In the genomic region with DNA sequence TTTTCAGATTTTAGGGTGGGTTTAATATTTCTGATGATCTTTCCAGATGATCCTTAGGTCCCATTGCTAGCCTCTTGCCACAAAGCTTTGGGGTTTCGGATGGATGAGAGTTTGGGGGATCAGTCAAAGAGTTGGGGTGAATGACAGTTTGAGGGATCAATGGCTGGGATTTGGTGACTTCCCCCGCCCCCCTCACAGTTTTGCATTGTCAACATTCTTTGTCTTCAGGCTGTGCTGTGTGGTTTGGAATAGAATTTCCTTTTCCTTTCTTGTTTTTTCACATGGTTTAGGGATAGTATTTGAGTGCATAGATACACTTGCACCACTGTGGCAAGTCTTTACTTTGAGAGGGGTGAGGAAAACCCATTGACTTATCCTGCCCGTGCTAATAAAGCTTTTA, we compare ENCODE assay signal across 27 cellular contexts. TPM values are rescaled to one million over a fixed set of nuclear protein-coding genes. Genes with fewer than 3 reads are reported as not detected.
DNase-seq lines count a peak whose midpoint lies in the region; ATAC-seq and TF ChIP-seq lines count a peak whose summit lies in the region.
"Had no signal": no experiment of that assay in that cellular context is flagged by ENCODE, and none has a peak within 500 bp of the region (broad histone marks: within the 10 kb centered on the region; RNA-seq: fewer than 3 reads in every experiment).

No MANE protein-coding gene starts in this region.

- H3K4me3 Mint-ChIP-seq in endodermal cell (no peak overlapping the region), osteocyte (ENCODE audit: unreplicated experiment) (no peak overlapping the region)
- no peak overlapping the region for H3K4me3 Mint-ChIP-seq in activated CD8-positive, alpha-beta T cell treated with anti-CD3 and anti-CD28 coated beads, Interleukin-2, amount 10 ng/mL, durations not matched to agents 7 days and 5 days
- no peak overlapping the region for H3K4me3 Mint-ChIP-seq in activated naive CD4-positive, alpha-beta T cell treated with anti-CD3 and anti-CD28 coated beads, Interleukin-2, amount 10 ng/mL, durations not matched to agents 7 days and 5 days
- H3K4me3 Mint-ChIP-seq: activated naive CD8-positive, alpha-beta T cell; activated T-helper 1 cell treated with anti-CD3 and anti-CD28 coated beads, Interleukin-12 subunit alpha, Interleukin-12 subunit beta, Interleukin-2, Interleukin-4 antibody, amounts not matched to agents 30 ng/mL and 10 ng/mL and 1 ng/mL, durations not matched to agents 14 hours and 24 hours and 36 hours; CD4-positive, CD25-positive, alpha-beta regulatory T cell; T-cell had no signal

- CTCF ChIA-PET in activated CD8-positive, alpha-beta T cell treated with anti-CD3 and anti-CD28 coated beads, Interleukin-2, amount 10 ng/mL, durations not matched to agents 7 days and 5 days (lab: Charles Lee), result interaction anchor here (1.1 kb wide), 2 partner anchors 13 to 208 kb away, joined by 3 read pairs; no protein-coding TSS in a partner anchor
- CTCF ChIA-PET in activated naive CD4-positive, alpha-beta T cell treated with anti-CD3 and anti-CD28 coated beads, Interleukin-2, amount 10 ng/mL, durations not matched to agents 7 days and 5 days (lab: Charles Lee), result interaction anchor here (0.7 to 1.3 kb wide), 2 partner anchors 124 to 306 kb away, joined by 3 to 4 read pairs; no protein-coding TSS in a partner anchor

- H3K27me3 Mint-ChIP-seq in endodermal cell (ENCODE audit: insufficient read depth) (no peaks in the 10 kb centered on the region), osteocyte (ENCODE audit: unreplicated experiment) (no peaks in the 10 kb centered on the region)
- no peaks in the 10 kb centered on the region for H3K27me3 Mint-ChIP-seq in activated CD8-positive, alpha-beta T cell treated with anti-CD3 and anti-CD28 coated beads, Interleukin-2, amount 10 ng/mL, durations not matched to agents 7 days and 5 days (ENCODE audit: low read depth)
- no peaks in the 10 kb centered on the region for H3K27me3 Mint-ChIP-seq in activated naive CD4-positive, alpha-beta T cell treated with anti-CD3 and anti-CD28 coated beads, Interleukin-2, amount 10 ng/mL, durations not matched to agents 7 days and 5 days
- H3K27me3 Mint-ChIP-seq: activated naive CD8-positive, alpha-beta T cell; CD4-positive, CD25-positive, alpha-beta regulatory T cell; progenitor cell of endocrine pancreas; T-cell had no signal

- H3K27ac ChIP-seq in HUES6 (ENCODE audit: low read depth, low read length) (peak overlapping the region; percentile 47; the same call in 1 of the 2 replicates), endodermal cell (ENCODE audit: low read depth, low read length) (no peak overlapping the region), suprapubic skin (no peak overlapping the region)
- H3K27ac ChIP-seq: dorsolateral prefrontal cortex, sigmoid colon, testis had no signal

- TF ChIP-seq POLR2A in suprapubic skin (IDR thresholded peaks at IDR 0.05), result no peak

- H3K9ac ChIP-seq in HUES6 (ENCODE audit: low read length), result no peak overlapping the region
- H3K9ac ChIP-seq in endodermal cell (ENCODE audit: extremely low read depth, low read length, poor library complexity, severe bottlenecking), result no peak overlapping the region

- POLR2A ChIA-PET in activated CD8-positive, alpha-beta T cell treated with anti-CD3 and anti-CD28 coated beads, Interleukin-2, amount 10 ng/mL, durations not matched to agents 7 days and 5 days (lab: Charles Lee), result no interaction called here

- H3K27me3 ChIP-seq in HUES6 (ENCODE audit: control insufficient read depth, insufficient read depth, low read length), result no peaks in the 10 kb centered on the region
- no peaks in the 10 kb centered on the region for H3K27me3 ChIP-seq in endodermal cell (ENCODE audit: control insufficient read depth, insufficient read depth, low read length, poor library complexity, severe bottlenecking)
- no peaks in the 10 kb centered on the region for H3K27me3 ChIP-seq in suprapubic skin
- H3K27me3 ChIP-seq: ascending aorta, dorsolateral prefrontal cortex, sigmoid colon, testis had no signal

- H3K4me1 ChIP-seq in HUES6 (ENCODE audit: control insufficient read depth, insufficient read depth, low read length), result peaks cover 48% of the 10 kb centered on the region
- H3K4me1 ChIP-seq in endodermal cell (ENCODE audit: control insufficient read depth, insufficient read depth, low read length), result peaks cover 6% of the 10 kb centered on the region
- H3K4me1 ChIP-seq in suprapubic skin, result peaks cover 55% of the 10 kb centered on the region

- ATAC-seq in activated CD8-positive, alpha-beta T cell treated with anti-CD3 and anti-CD28 coated beads, Interleukin-2, amount 10 ng/mL, durations not matched to agents 7 days and 5 days, result no peak
- ATAC-seq: T-cell had no signal

- H3K4me3 ChIP-seq in HUES6 (ENCODE audit: low read depth, low read length), result no peak overlapping the region
- H3K4me3 ChIP-seq in endodermal cell (ENCODE audit: low read length), result no peak overlapping the region
- no peak overlapping the region for H3K4me3 ChIP-seq in suprapubic skin
- H3K4me3 ChIP-seq: ascending aorta, dorsolateral prefrontal cortex, lung, sigmoid colon, testis had no signal

- H3K4me1 Mint-ChIP-seq in endodermal cell (peaks cover 32% of the 10 kb centered on the region), osteocyte (ENCODE audit: unreplicated experiment) (peaks cover 66% of the 10 kb centered on the region)
- peaks cover 12% of the 10 kb centered on the region for H3K4me1 Mint-ChIP-seq in activated CD8-positive, alpha-beta T cell treated with anti-CD3 and anti-CD28 coated beads, Interleukin-2, amount 10 ng/mL, durations not matched to agents 7 days and 5 days (ENCODE audit: low read depth)
- peaks cover 3% of the 10 kb centered on the region for H3K4me1 Mint-ChIP-seq in activated naive CD4-positive, alpha-beta T cell treated with anti-CD3 and anti-CD28 coated beads, Interleukin-2, amount 10 ng/mL, durations not matched to agents 7 days and 5 days

- peaks cover 11% of the 10 kb centered on the region for H3K36me3 Mint-ChIP-seq in endodermal cell (ENCODE audit: low read depth)
- H3K36me3 Mint-ChIP-seq in osteocyte (ENCODE audit: unreplicated experiment), result peaks cover 22% of the 10 kb centered on the region
- H3K36me3 Mint-ChIP-seq in activated CD8-positive, alpha-beta T cell treated with anti-CD3 and anti-CD28 coated beads, Interleukin-2, amount 10 ng/mL, durations not matched to agents 7 days and 5 days (ENCODE audit: low read depth), result peaks cover 18% of the 10 kb centered on the region
- peaks cover 13% of the 10 kb centered on the region for H3K36me3 Mint-ChIP-seq in activated naive CD4-positive, alpha-beta T cell treated with anti-CD3 and anti-CD28 coated beads, Interleukin-2, amount 10 ng/mL, durations not matched to agents 7 days and 5 days

- H3K9me3 ChIP-seq in HUES6 (ENCODE audit: control insufficient read depth, insufficient read depth, low read depth, low read length), result peaks cover 12% of the 10 kb centered on the region
- H3K9me3 ChIP-seq in endodermal cell (ENCODE audit: control insufficient read depth, low read length), result peaks cover 9% of the 10 kb centered on the region
- H3K9me3 ChIP-seq in suprapubic skin, result no peaks in the 10 kb centered on the region
- H3K9me3 ChIP-seq: sigmoid colon, testis had no signal

- H3K27ac Mint-ChIP-seq in endodermal cell (peak overlapping the region; percentile 70), osteocyte (ENCODE audit: unreplicated experiment) (peak overlapping the region; percentile 71)
- no peak overlapping the region for H3K27ac Mint-ChIP-seq in activated CD8-positive, alpha-beta T cell treated with anti-CD3 and anti-CD28 coated beads, Interleukin-2, amount 10 ng/mL, durations not matched to agents 7 days and 5 days
- H3K27ac Mint-ChIP-seq in activated naive CD4-positive, alpha-beta T cell treated with anti-CD3 and anti-CD28 coated beads, Interleukin-2, amount 10 ng/mL, durations not matched to agents 7 days and 5 days, result no peak overlapping the region
- H3K27ac Mint-ChIP-seq: activated naive CD8-positive, alpha-beta T cell; activated T-helper 1 cell treated with anti-CD3 and anti-CD28 coated beads, Interleukin-12 subunit alpha, Interleukin-12 subunit beta, Interleukin-2, Interleukin-4 antibody, amounts not matched to agents 30 ng/mL and 10 ng/mL and 1 ng/mL, durations not matched to agents 14 hours and 24 hours and 36 hours; CD4-positive, CD25-positive, alpha-beta regulatory T cell; T-cell had no signal

- peaks cover 7% of the 10 kb centered on the region for H3K9me3 Mint-ChIP-seq in endodermal cell
- peaks cover 8% of the 10 kb centered on the region for H3K9me3 Mint-ChIP-seq in osteocyte (ENCODE audit: unreplicated experiment)
- no peaks in the 10 kb centered on the region for H3K9me3 Mint-ChIP-seq in activated CD8-positive, alpha-beta T cell treated with anti-CD3 and anti-CD28 coated beads, Interleukin-2, amount 10 ng/mL, durations not matched to agents 7 days and 5 days (ENCODE audit: insufficient read depth)
- peaks cover 8% of the 10 kb centered on the region for H3K9me3 Mint-ChIP-seq in activated naive CD4-positive, alpha-beta T cell treated with anti-CD3 and anti-CD28 coated beads, Interleukin-2, amount 10 ng/mL, durations not matched to agents 7 days and 5 days

- TF ChIP-seq CTCF in endodermal cell (conservative IDR thresholded peaks at IDR 0.05) (no peak), osteocyte (IDR thresholded peaks at IDR 0.05) (no peak), suprapubic skin (IDR thresholded peaks at IDR 0.05) (no peak)

- WGBS in endodermal cell (ENCODE audit: insufficient coverage in 1 of 2, insufficient read length in 1 of 2), 2 experiments, result 83% methylated on average over 3 of the region's 3 CpGs; no CpG with 5 or more reads in 1 of the 2 experiments
- 80% methylated on average over 3 of the region's 3 CpGs for WGBS in suprapubic skin

- no peaks in the 10 kb centered on the region for H3K36me3 ChIP-seq in HUES6 (ENCODE audit: control insufficient read depth, insufficient read depth, low read length)
- H3K36me3 ChIP-seq in endodermal cell (ENCODE audit: control insufficient read depth, insufficient read depth, low read length), result no peaks in the 10 kb centered on the region
- no peaks in the 10 kb centered on the region for H3K36me3 ChIP-seq in suprapubic skin
- H3K36me3 ChIP-seq: ascending aorta, sigmoid colon had no signal

- TF ChIP-seq EP300 in suprapubic skin (IDR thresholded peaks at IDR 0.05), result no peak

- peak; percentile 20 for DNase-seq in GM03348 (ENCODE audit: low spot score)
- no peak for DNase-seq in endodermal cell
- DNase-seq in osteocyte (ENCODE audit: extremely low spot score, unreplicated experiment), result no peak
- DNase-seq in activated CD8-positive, alpha-beta T cell treated with anti-CD3 and anti-CD28 coated beads, Interleukin-2, amount 10 ng/mL, durations not matched to agents 7 days and 5 days, result no peak
- no peak for DNase-seq in activated naive CD4-positive, alpha-beta T cell treated with anti-CD3 and anti-CD28 coated beads, Interleukin-2, amount 10 ng/mL, durations not matched to agents 7 days and 5 days
- no peak for DNase-seq in suprapubic skin (ENCODE audit: low spot score in 2 of 2)
- DNase-seq: activated CD4-positive, alpha-beta T cell treated with anti-CD3 and anti-CD28 coated beads, Interleukin-2, amount 50 U/mL, for 48 hours; activated CD8-positive, alpha-beta memory T cell treated with anti-CD3 and anti-CD28 coated beads, Interleukin-2, amount 50 U/mL, for 4 hours; CD4-positive, CD25-positive, alpha-beta regulatory T cell; dorsolateral prefrontal cortex; glutamatergic neuron; kidney glomerular epithelial cell; MV-4-11; NCI-H1436 treated with DMSO at 0.1 percent for 48 hours; NCI-H446; NCI-H82; RPMI8226; sigmoid colon; stimulated activated naive CD4-positive, alpha-beta T cell treated with Interleukin-2 at 50 U/mL for 16 hours; T-cell; testis had no signal

RNA-seq across cellular contexts. Expression of gene MEF2A, which starts 14.3 kb away (rescaled TPM):
- 10 to 100 TPM; 23.5 to 28.6 TPM for total RNA-seq in endodermal cell
- polyA plus RNA-seq in endodermal cell (2013, experiment 1 of 2), result 26.4 TPM
- polyA plus RNA-seq in endodermal cell (2013, experiment 2 of 2), result 27.9 TPM
- 97.8 and 123 TPM in 2 replicates for total RNA-seq in osteocyte
- total RNA-seq in activated CD8-positive, alpha-beta T cell treated with anti-CD3 and anti-CD28 coated beads, Interleukin-2, amount 10 ng/mL, durations not matched to agents 7 days and 5 days, result 10 to 100 TPM; 26.7 to 27.0 TPM
- 100 to 1,000 TPM in 1 of 4 donors, 10 to 100 TPM in 3; 70.1 to 222 (median 78.8) TPM for total RNA-seq in suprapubic skin

Comparison
In these comparisons a context has a peak if more than half of its experiments do, and no peak if none do; other contexts are left out.
1. H3K27ac Mint-ChIP-seq: peak in endodermal cell (single experiment) and osteocyte (single experiment); none in activated CD8-positive, alpha-beta T cell treated with anti-CD3 and anti-CD28 coated beads, Interleukin-2, amount 10 ng/mL, durations not matched to agents 7 days and 5 days (single experiment) and activated naive CD4-positive, alpha-beta T cell treated with anti-CD3 and anti-CD28 coated beads, Interleukin-2, amount 10 ng/mL, durations not matched to agents 7 days and 5 days (single experiment).